Comparison of ENCODE assay signal across 11 cellular contexts in genomic region chr10:122149138-122149606, GRCh38.
A peak's percentile ranks its signal among the peaks of the same experiment; 100 is the strongest.
DNase-seq lines count a peak whose midpoint lies in the region; ATAC-seq and TF ChIP-seq lines count a peak whose summit lies in the region.
"Had no signal": no experiment of that assay in that cellular context is flagged by ENCODE, and none has a peak within 500 bp of the region (broad histone marks: within the 10 kb centered on the region; RNA-seq: fewer than 3 reads in every experiment).

No MANE protein-coding gene starts in this region.

- no peaks in the 10 kb centered on the region for H3F3A ChIP-seq in neural cell (ENCODE audit: insufficient read depth, low read length, poor library complexity, severe bottlenecking)

- H3K9me3 ChIP-seq in neural cell (ENCODE audit: low read length) (peaks cover 3% of the 10 kb centered on the region), upper lobe of right lung (no peaks in the 10 kb centered on the region)

- ATAC-seq in upper lobe of right lung: peak; percentile 34
- ATAC-seq: T-cell had no signal

- H2AFZ ChIP-seq in neural cell (ENCODE audit: low read depth, low read length): no peak overlapping the region

- H3K9ac ChIP-seq in neural cell (ENCODE audit: low read length): peak overlapping the region; percentile 25

- no peak for TF ChIP-seq RAD21 in neural cell (conservative IDR thresholded peaks at IDR 0.05)

- peaks cover 23% of the 10 kb centered on the region for H3K4me1 ChIP-seq in upper lobe of right lung

- peak overlapping the region; percentile 53 for H3K27ac ChIP-seq in neural cell (ENCODE audit: low read length)
- H3K27ac ChIP-seq in upper lobe of right lung: peak overlapping the region; percentile 60
- no peak overlapping the region for H3K27ac ChIP-seq in caudate nucleus (ENCODE audit: low read depth, low read length)
- H3K27ac ChIP-seq: 22Rv1 had no signal

- no peaks in the 10 kb centered on the region for H3K9me2 ChIP-seq in neural cell (ENCODE audit: insufficient read depth, low read length)

- no peaks in the 10 kb centered on the region for H4K20me1 ChIP-seq in neural cell (ENCODE audit: insufficient read depth)

- no peak overlapping the region for H3K4me2 ChIP-seq in neural cell (ENCODE audit: low read length)

- DNase-seq in DMS 273 (lab: John Stamatoyannopoulos, UW; ENCODE audit: unreplicated experiment) (peak; percentile 64), DMS 273 treated with DMSO at 0.1 percent for 48 hours (lab: John Stamatoyannopoulos, UW) (no peak), fibroblast of pulmonary artery (ENCODE audit: low read depth) (peak; percentile 74), upper lobe of right lung (no peak), caudate nucleus (lab: John Stamatoyannopoulos, UW) (no peak), NCI-H2107 (lab: John Stamatoyannopoulos, UW) (no peak)
- DNase-seq in activated naive CD4-positive, alpha-beta T cell treated with anti-CD3 and anti-CD28 coated beads, Interleukin-2, amount 50 U/mL, for 16 hours: no peak
- DNase-seq: NCI-H524 treated with DMSO at 0.1 percent for 48 hours, T-cell had no signal

- TF ChIP-seq EP300 in neural cell (conservative IDR thresholded peaks at IDR 0.05; ENCODE audit: poor library complexity, severe bottlenecking): no peak

- H3K4me3 ChIP-seq in fibroblast of pulmonary artery (replicated peaks; ENCODE audit: low read depth, low read length): no peak overlapping the region
- no peak overlapping the region for H3K4me3 ChIP-seq in neural cell (ENCODE audit: low read length)
- no peak overlapping the region for H3K4me3 ChIP-seq in upper lobe of right lung

- H3K36me3 ChIP-seq in neural cell (ENCODE audit: insufficient read depth, low read length) (no peaks in the 10 kb centered on the region), upper lobe of right lung (peaks cover 37% of the 10 kb centered on the region)

- intact Hi-C loops in upper lobe of right lung (cut with DNase I): no loop called here

- H3K27me3 ChIP-seq in neural cell (ENCODE audit: insufficient read depth, low read depth, low read length): no peaks in the 10 kb centered on the region
- no peaks in the 10 kb centered on the region for H3K27me3 ChIP-seq in upper lobe of right lung

- no peaks in the 10 kb centered on the region for H3K79me2 ChIP-seq in neural cell (replicated peaks; ENCODE audit: insufficient read depth, low read length)

- TF ChIP-seq CTCF in fibroblast of pulmonary artery (IDR thresholded peaks at IDR 0.05; ENCODE audit: low read length, missing control alignments): no peak
- TF ChIP-seq CTCF in neural cell (IDR thresholded peaks at IDR 0.05; ENCODE audit: poor library complexity, severe bottlenecking): no peak
- TF ChIP-seq CTCF in upper lobe of right lung (IDR thresholded peaks at IDR 0.05): no peak

TF ChIP-seq in neural cell, 6 proteins besides CTCF, POLR2A, EP300 and RAD21:
- no peak for TF ChIP-seq POLR2AphosphoS5 (IDR thresholded peaks at IDR 0.05)
- no peak for TF ChIP-seq EZH2 (IDR thresholded peaks at IDR 0.05; ENCODE audit: borderline replicate concordance, insufficient read depth, low read length, poor library complexity, severe bottlenecking)

Comparison
In these comparisons a context has a peak if more than half of its experiments do, and no peak if none do; other contexts are left out.
1. DNase-seq: peak in DMS 273 (single experiment) and fibroblast of pulmonary artery (single experiment); none in DMS 273 treated with DMSO at 0.1 percent for 48 hours (single experiment), upper lobe of right lung (single experiment), caudate nucleus (0 of 61), NCI-H2107 (single experiment) and activated naive CD4-positive, alpha-beta T cell treated with anti-CD3 and anti-CD28 coated beads, Interleukin-2, amount 50 U/mL, for 16 hours (single experiment).